19 cellular contexts compared by ENCODE assay signal in the genomic region with DNA sequence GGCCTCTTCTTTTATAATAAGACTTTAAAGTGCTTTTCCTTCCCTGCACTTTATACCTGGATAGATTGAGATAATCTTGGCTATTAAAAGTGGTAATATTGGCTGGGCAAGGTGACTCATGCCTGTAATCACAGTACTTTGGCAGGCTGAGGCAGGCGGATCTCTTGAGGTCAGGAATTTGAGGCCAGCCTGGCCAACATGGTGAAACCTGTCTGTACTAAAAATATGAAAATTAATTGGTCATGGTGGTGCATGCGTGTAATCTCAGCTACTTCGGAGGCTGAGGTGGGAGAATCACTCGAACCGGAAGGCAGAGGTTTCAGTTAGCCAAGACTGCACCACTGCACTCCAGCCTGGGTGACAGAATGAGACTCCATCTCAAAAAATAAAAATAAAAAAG.
"Had no signal": no experiment of that assay in that cellular context is flagged by ENCODE, and none has a peak within 500 bp of the region (broad histone marks: within the 10 kb centered on the region; RNA-seq: fewer than 3 reads in every experiment).

No MANE protein-coding gene starts in this region.

- H3K9me3 Mint-ChIP-seq: nephron progenitor cell; T-helper 1 cell treated with Interleukin-12 subunit alpha and Interleukin-12 subunit beta and Interleukin-4 antibody, amounts not matched to agents 30 μg/mL and 1 μg/mL, for 36 hours had no signal

- H3K36me3 Mint-ChIP-seq: mesothelial cell of epicardium had no signal

- H3K27me3 Mint-ChIP-seq: activated CD4-positive, alpha-beta T cell treated with anti-CD3 and anti-CD28 coated beads, Interleukin-2, amount 10 ng/mL, durations not matched to agents 7 days and 5 days had no signal

- H3K36me3 ChIP-seq: tibial nerve had no signal

- H3K27me3 ChIP-seq: tibial nerve had no signal

- H3K27ac ChIP-seq: tibial nerve had no signal

- H3K4me3 ChIP-seq: lung, tibial nerve had no signal

- H3K4me1 Mint-ChIP-seq: activated CD4-positive, alpha-beta T cell treated with anti-CD3 and anti-CD28 coated beads, Interleukin-2, amount 10 ng/mL, durations not matched to agents 7 days and 5 days; nephron progenitor cell had no signal

- H3K27ac Mint-ChIP-seq: activated CD4-positive, alpha-beta T cell treated with anti-CD3 and anti-CD28 coated beads, Interleukin-2, amount 10 ng/mL, durations not matched to agents 7 days and 5 days; activated CD8-positive, alpha-beta T cell treated with anti-CD3 and anti-CD28 coated beads, Interleukin-2, amount 10 ng/mL, durations not matched to agents 7 days and 5 days; activated T-cell treated with anti-CD3 and anti-CD28 coated beads, Interleukin-2, amount 50 U/mL, for 72 hours; mesothelial cell of epicardium; nephron progenitor cell; T-helper 1 cell treated with Interleukin-12 subunit alpha and Interleukin-12 subunit beta and Interleukin-4 antibody, amounts not matched to agents 30 μg/mL and 1 μg/mL, for 36 hours had no signal

- H3K9me3 ChIP-seq: tibial nerve had no signal

- DNase-seq: activated CD4-positive, alpha-beta T cell treated with anti-CD3 and anti-CD28 coated beads, Interleukin-2, amount 10 ng/mL, durations not matched to agents 7 days and 5 days; activated CD8-positive, alpha-beta T cell treated with anti-CD3 and anti-CD28 coated beads, Interleukin-2, amount 10 ng/mL, durations not matched to agents 7 days and 5 days; activated effector memory CD4-positive, alpha-beta T cell treated with anti-CD3 and anti-CD28 coated beads, Interleukin-2, amount 50 U/mL, for 16 hours; activated naive CD4-positive, alpha-beta T cell treated with anti-CD3 and anti-CD28 coated beads, Interleukin-2, amount 50 U/mL, for 16 hours; activated T-cell treated with anti-CD3 and anti-CD28 coated beads, Interleukin-2, amount 50 U/mL, for 72 hours; aorta; effector CD4-positive, alpha-beta T cell; hippocampal formation; nephron progenitor cell; occipital lobe; posterior cingulate gyrus; stimulated activated CD4-positive, alpha-beta T cell treated with anti-CD3 and anti-CD28 coated beads, Interleukin-12 subunit alpha, Interleukin-12 subunit beta, amount 100 ng/mL, for 4 hours; stimulated activated CD4-positive, alpha-beta T cell treated with anti-CD3 and anti-CD28 coated beads, Interleukin-1b, Interleukin-23, amount 100 ng/mL, for 48 hours; stimulated activated naive CD4-positive, alpha-beta T cell treated with Interleukin-2 at 50 U/mL for 16 hours; substantia nigra had no signal

- H3K4me3 Mint-ChIP-seq: activated CD4-positive, alpha-beta T cell treated with anti-CD3 and anti-CD28 coated beads, Interleukin-2, amount 10 ng/mL, durations not matched to agents 7 days and 5 days; activated CD8-positive, alpha-beta T cell treated with anti-CD3 and anti-CD28 coated beads, Interleukin-2, amount 10 ng/mL, durations not matched to agents 7 days and 5 days; activated T-cell treated with anti-CD3 and anti-CD28 coated beads, Interleukin-2, amount 50 U/mL, for 72 hours; mesothelial cell of epicardium; nephron progenitor cell; T-helper 1 cell treated with Interleukin-12 subunit alpha and Interleukin-12 subunit beta and Interleukin-4 antibody, amounts not matched to agents 30 μg/mL and 1 μg/mL, for 36 hours had no signal

- H3K4me1 ChIP-seq: tibial nerve had no signal

- ATAC-seq: activated CD8-positive, alpha-beta T cell treated with anti-CD3 and anti-CD28 coated beads, Interleukin-2, amount 10 ng/mL, durations not matched to agents 7 days and 5 days; activated T-cell treated with anti-CD3 and anti-CD28 coated beads, Interleukin-2, amount 50 U/mL, for 72 hours had no signal
